In genomic region chr20:57348200-57348921, GRCh38 we compare ENCODE assay signal across 6 cellular contexts. TPM values are rescaled to one million over a fixed set of nuclear protein-coding genes. Genes with fewer than 3 reads are reported as not detected.
"Had no signal": no experiment of that assay in that cellular context is flagged by ENCODE, and none has a peak within 500 bp of the region (broad histone marks: within the 10 kb centered on the region; RNA-seq: fewer than 3 reads in every experiment).

No MANE protein-coding gene starts in this region.

RNA-seq across cellular contexts. Expression of gene SPO11, which starts 18.8 kb away (rescaled TPM):
- total RNA-seq: GM23248, H1, H4, H7, H9, HFFc6 had no signal
- polyA plus RNA-seq: GM23248, H1 had no signal
